Comparison of ENCODE assay signal across 23 cellular contexts in the genomic region with DNA sequence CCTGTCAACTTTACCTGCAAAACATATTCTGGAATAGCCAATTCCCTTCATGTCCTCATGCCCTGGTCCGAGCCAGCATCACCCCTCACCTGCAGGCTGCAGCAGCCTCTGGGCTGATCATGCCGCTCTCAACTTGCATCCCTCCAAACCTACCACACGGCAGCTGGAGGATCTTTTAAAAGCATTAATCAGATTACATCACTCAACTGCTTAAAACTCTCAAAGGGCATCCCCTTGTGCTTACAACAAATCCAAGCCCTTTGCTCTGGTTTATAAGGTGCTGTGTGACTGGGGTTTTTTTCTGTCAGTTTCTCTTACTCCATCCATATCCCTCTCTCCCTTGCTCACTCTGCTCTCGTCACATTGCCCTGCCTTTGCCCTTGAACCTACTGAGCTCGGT.
"Had no signal": no experiment of that assay in that cellular context is flagged by ENCODE, and none has a peak within 500 bp of the region (broad histone marks: within the 10 kb centered on the region; RNA-seq: fewer than 3 reads in every experiment).

No MANE protein-coding gene starts in this region.

- H3K27ac Mint-ChIP-seq: activated T-cell treated with anti-CD3 and anti-CD28 coated beads, Interleukin-2, amount 50 U/mL, for 24 hours; activated T-helper 17 cell treated with anti-CD3 and anti-CD28 coated beads, Interleukin-2, amount 50 U/mL, for 72 hours; effector memory CD8-positive, alpha-beta T cell; natural killer cell; WTC11 had no signal

- DNase-seq: activated CD8-positive, alpha-beta memory T cell treated with anti-CD3 and anti-CD28 coated beads for 24 hours; activated CD8-positive, alpha-beta memory T cell treated with anti-CD3 and anti-CD28 coated beads, Interleukin-2, amount 50 U/mL, for 4 hours; activated T-cell treated with anti-CD3 and anti-CD28 coated beads, Interleukin-2, amount 50 U/mL, for 24 hours; adrenal gland; central memory CD4-positive, alpha-beta T cell; dorsolateral prefrontal cortex; effector memory CD8-positive, alpha-beta T cell; heart left ventricle; midbrain; natural killer cell; pancreas; psoas muscle; stimulated activated CD4-positive, alpha-beta T cell treated with anti-CD3 and anti-CD28 coated beads, Interleukin-4, amount 100 ng/mL, for 24 hours; stimulated activated naive CD4-positive, alpha-beta T cell treated with Interleukin-2 at 50 U/mL for 16 hours; T-helper 9 cell; upper lobe of left lung had no signal

- H3K9me3 Mint-ChIP-seq: activated naive CD4-positive, alpha-beta T cell treated with anti-CD3 and anti-CD28 coated beads, Interleukin-2, amount 50 U/mL, for 72 hours; activated T-cell treated with anti-CD3 and anti-CD28 coated beads, Interleukin-2, amount 50 U/mL, for 24 hours; activated T-helper 17 cell treated with anti-CD3 and anti-CD28 coated beads, Interleukin-2, amount 50 U/mL, for 72 hours; effector memory CD8-positive, alpha-beta T cell; natural killer cell; WTC11 had no signal

- H3K4me3 ChIP-seq: adrenal gland, ascending aorta, dorsolateral prefrontal cortex, esophagus muscularis mucosa, heart left ventricle, pancreas, psoas muscle, right atrium auricular region, upper lobe of left lung had no signal

- H3K27me3 ChIP-seq: adrenal gland, ascending aorta, pancreas had no signal

- H3K36me3 ChIP-seq: adrenal gland, ascending aorta, esophagus muscularis mucosa, heart left ventricle, neutrophil, pancreas, right atrium auricular region, upper lobe of left lung had no signal

- H3K4me3 Mint-ChIP-seq: activated T-cell treated with anti-CD3 and anti-CD28 coated beads, Interleukin-2, amount 50 U/mL, for 24 hours; activated T-helper 17 cell treated with anti-CD3 and anti-CD28 coated beads, Interleukin-2, amount 50 U/mL, for 72 hours; effector memory CD8-positive, alpha-beta T cell; natural killer cell; WTC11 had no signal

- H3K4me1 Mint-ChIP-seq: activated T-helper 17 cell treated with anti-CD3 and anti-CD28 coated beads, Interleukin-2, amount 50 U/mL, for 72 hours; natural killer cell had no signal

- H3K36me3 Mint-ChIP-seq: activated naive CD4-positive, alpha-beta T cell treated with anti-CD3 and anti-CD28 coated beads, Interleukin-2, amount 50 U/mL, for 72 hours; natural killer cell; WTC11 had no signal

- H3K9me3 ChIP-seq: adrenal gland, ascending aorta, esophagus muscularis mucosa, heart left ventricle, neutrophil, pancreas, psoas muscle, right atrium auricular region, upper lobe of left lung had no signal

- H3K27ac ChIP-seq: adrenal gland, ascending aorta, dorsolateral prefrontal cortex, esophagus muscularis mucosa, heart left ventricle, neutrophil, pancreas, psoas muscle, right atrium auricular region, upper lobe of left lung had no signal

- ATAC-seq: activated naive CD4-positive, alpha-beta T cell treated with anti-CD3 and anti-CD28 coated beads, Interleukin-2, amount 50 U/mL, for 72 hours; activated T-helper 17 cell treated with anti-CD3 and anti-CD28 coated beads, Interleukin-2, amount 50 U/mL, for 72 hours; effector memory CD8-positive, alpha-beta T cell; heart left ventricle; natural killer cell; pancreas; psoas muscle; WTC11 had no signal

- H3K4me1 ChIP-seq: ascending aorta, esophagus muscularis mucosa, heart left ventricle, pancreas, psoas muscle, right atrium auricular region, upper lobe of left lung had no signal
